In genomic region chr9:100580255-100580654, GRCh38 we compare ENCODE assay signal across 18 cellular contexts. TPM values are rescaled to one million over a fixed set of nuclear protein-coding genes. Genes with fewer than 3 reads are reported as not detected.
"Had no signal": no experiment of that assay in that cellular context is flagged by ENCODE, and none has a peak within 500 bp of the region (broad histone marks: within the 10 kb centered on the region; RNA-seq: fewer than 3 reads in every experiment).

No MANE protein-coding gene starts in this region.

- ATAC-seq: naive thymus-derived CD8-positive, alpha-beta T cell; right lobe of liver; stimulated activated naive CD8-positive, alpha-beta T cell treated with anti-CD3 and anti-CD28 coated beads, Interleukin-15, Interleukin-2, amounts not matched to agents 100 U/mL and 50 U/mL, for 24 hours; upper lobe of right lung; WTC11 had no signal

- H3K36me3 ChIP-seq: colonic mucosa, esophagus muscularis mucosa, ovary, right lobe of liver, thyroid gland, upper lobe of right lung had no signal

- H3K27me3 Mint-ChIP-seq: activated naive CD4-positive, alpha-beta T cell treated with anti-CD3 and anti-CD28 coated beads, Interleukin-2, amount 50 U/mL, for 24 hours had no signal

- H3K9me3 Mint-ChIP-seq: activated naive CD4-positive, alpha-beta T cell treated with anti-CD3 and anti-CD28 coated beads, Interleukin-2, amount 50 U/mL, for 24 hours; naive thymus-derived CD8-positive, alpha-beta T cell; WTC11 had no signal

- H3K27ac Mint-ChIP-seq: activated naive CD4-positive, alpha-beta T cell treated with anti-CD3 and anti-CD28 coated beads, Interleukin-2, amount 50 U/mL, for 24 hours; naive thymus-derived CD8-positive, alpha-beta T cell; WTC11 had no signal

- H3K4me3 ChIP-seq: colonic mucosa, esophagus muscularis mucosa, lung, ovary, right lobe of liver, thyroid gland, upper lobe of right lung had no signal

- H3K27ac ChIP-seq: colonic mucosa, esophagus muscularis mucosa, ovary, right lobe of liver, thyroid gland, upper lobe of right lung had no signal

- H3K4me1 ChIP-seq: colonic mucosa, right lobe of liver, upper lobe of right lung had no signal

- DNase-seq: activated gamma-delta T cell treated with Interleukin-2 at 50 U/mL for 16 hours; activated T-cell treated with anti-CD3 and anti-CD28 coated beads, Interleukin-2, amount 50 U/mL, for 1 hour; aorta; colonic mucosa; islet precursor cell; naive thymus-derived CD8-positive, alpha-beta T cell; ovary; right lobe of liver; stimulated activated CD4-positive, alpha-beta T cell treated with anti-CD3 and anti-CD28 coated beads, Interleukin-12 subunit alpha, Interleukin-12 subunit beta, amount 100 ng/mL, for 4 hours; stimulated activated CD4-positive, alpha-beta T cell treated with anti-CD3 and anti-CD28 coated beads, Interleukin-4, amount 100 ng/mL, for 4 hours; stimulated activated naive CD8-positive, alpha-beta T cell treated with anti-CD3 and anti-CD28 coated beads, Interleukin-15, Interleukin-2, amounts not matched to agents 100 U/mL and 50 U/mL, for 24 hours; T-helper 9 cell; upper lobe of right lung had no signal

- H3K9me3 ChIP-seq: colonic mucosa, esophagus muscularis mucosa, ovary, right lobe of liver, thyroid gland, upper lobe of right lung had no signal

- H3K4me3 Mint-ChIP-seq: activated naive CD4-positive, alpha-beta T cell treated with anti-CD3 and anti-CD28 coated beads, Interleukin-2, amount 50 U/mL, for 24 hours; naive thymus-derived CD8-positive, alpha-beta T cell; WTC11 had no signal

- H3K27me3 ChIP-seq: colonic mucosa, esophagus muscularis mucosa, ovary, right lobe of liver, thyroid gland, upper lobe of right lung had no signal

- H3K4me1 Mint-ChIP-seq: activated naive CD4-positive, alpha-beta T cell treated with anti-CD3 and anti-CD28 coated beads, Interleukin-2, amount 50 U/mL, for 24 hours; naive thymus-derived CD8-positive, alpha-beta T cell; WTC11 had no signal

- H3K36me3 Mint-ChIP-seq: activated naive CD4-positive, alpha-beta T cell treated with anti-CD3 and anti-CD28 coated beads, Interleukin-2, amount 50 U/mL, for 24 hours had no signal

RNA-seq across cellular contexts. Expression of gene CAVIN4, which starts 2.4 kb away (rescaled TPM):
- polyA plus RNA-seq: naive thymus-derived CD8-positive, alpha-beta T cell had no signal
